In the genomic region with DNA sequence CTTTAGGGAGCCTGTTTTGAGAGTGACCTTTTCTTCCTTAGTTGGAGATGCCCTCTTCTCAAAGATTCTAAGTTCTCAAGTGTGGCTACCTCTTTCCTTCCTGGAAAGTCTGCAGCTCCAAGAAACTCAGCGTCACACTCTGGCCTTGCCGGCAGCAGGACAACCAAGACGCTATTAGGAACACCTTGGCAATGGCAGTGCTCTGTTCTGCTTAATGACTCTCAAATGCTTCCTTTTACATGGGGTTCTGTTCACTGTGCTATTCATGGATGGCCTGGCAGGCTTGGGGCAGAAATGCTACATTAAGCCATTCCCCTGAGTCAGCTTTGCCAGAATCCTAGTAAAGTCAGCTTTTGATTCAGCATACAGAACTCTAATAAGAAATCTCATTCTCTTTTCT, we compare ENCODE assay signal across 29 cellular contexts. TPM values are rescaled to one million over a fixed set of nuclear protein-coding genes. Genes with fewer than 3 reads are reported as not detected.
"Had no signal": no experiment of that assay in that cellular context is flagged by ENCODE, and none has a peak within 500 bp of the region (broad histone marks: within the 10 kb centered on the region; RNA-seq: fewer than 3 reads in every experiment).

No MANE protein-coding gene starts in this region.

- H3K27ac ChIP-seq: lower lobe of right lung, neutrophil, ovary, vagina had no signal

- H3K9me3 ChIP-seq: lower lobe of right lung, neutrophil, ovary, vagina had no signal

- H3K4me1 ChIP-seq: lower lobe of right lung, vagina had no signal

- H3K36me3 ChIP-seq: ovary had no signal

- H3K4me1 Mint-ChIP-seq: activated naive CD8-positive, alpha-beta T cell treated with anti-CD3 and anti-CD28 coated beads for 36 hours; activated T-helper 17 cell treated with anti-CD3 and anti-CD28 coated beads, Interleukin-2, amount 50 U/mL, for 72 hours; natural killer cell; stimulated activated effector memory CD8-positive, alpha-beta T cell treated with anti-CD3 and anti-CD28 coated beads, Interleukin-12 subunit alpha, Interleukin-12 subunit beta, amount 100 ng/mL, for 72 hours; stimulated activated naive CD8-positive, alpha-beta T cell treated with anti-CD3 and anti-CD28 coated beads, Interleukin-15, amount 100 ng/mL, for 72 hours; T-cell had no signal

- FAIRE-seq: frontal cortex, islet of Langerhans, small intestine had no signal

- H3K4me3 ChIP-seq: lower lobe of right lung, ovary, vagina had no signal

- H3K27me3 Mint-ChIP-seq: activated naive CD8-positive, alpha-beta T cell treated with anti-CD3 and anti-CD28 coated beads for 36 hours; activated T-cell treated with anti-CD3 and anti-CD28 coated beads, Interleukin-2, amount 50 U/mL, for 24 hours; activated T-helper 17 cell treated with anti-CD3 and anti-CD28 coated beads, Interleukin-2, amount 50 U/mL, for 72 hours; dendritic cell treated with granulocyte-macrophage colony-stimulating factor and Interleukin-4, amounts not matched to agents 40 ng/mL and 50 ng/mL, for 4 days; stimulated activated naive CD8-positive, alpha-beta T cell treated with anti-CD3 and anti-CD28 coated beads, Interleukin-15, amount 100 ng/mL, for 72 hours; T-cell had no signal

- H3K9me3 Mint-ChIP-seq: activated naive CD8-positive, alpha-beta T cell treated with anti-CD3 and anti-CD28 coated beads for 36 hours; activated T-cell treated with anti-CD3 and anti-CD28 coated beads, Interleukin-2, amount 50 U/mL, for 24 hours; activated T-helper 17 cell treated with anti-CD3 and anti-CD28 coated beads, Interleukin-2, amount 50 U/mL, for 72 hours; dendritic cell treated with granulocyte-macrophage colony-stimulating factor and Interleukin-4, amounts not matched to agents 40 ng/mL and 50 ng/mL, for 4 days; natural killer cell; stimulated activated effector memory CD8-positive, alpha-beta T cell treated with anti-CD3 and anti-CD28 coated beads, Interleukin-12 subunit alpha, Interleukin-12 subunit beta, amount 100 ng/mL, for 72 hours; stimulated activated naive CD8-positive, alpha-beta T cell treated with anti-CD3 and anti-CD28 coated beads, Interleukin-15, amount 100 ng/mL, for 72 hours; T-cell had no signal

- H3K27ac Mint-ChIP-seq: activated naive CD8-positive, alpha-beta T cell treated with anti-CD3 and anti-CD28 coated beads for 36 hours; activated T-cell treated with anti-CD3 and anti-CD28 coated beads, Interleukin-2, amount 50 U/mL, for 24 hours; activated T-helper 17 cell treated with anti-CD3 and anti-CD28 coated beads, Interleukin-2, amount 50 U/mL, for 72 hours; dendritic cell treated with granulocyte-macrophage colony-stimulating factor and Interleukin-4, amounts not matched to agents 40 ng/mL and 50 ng/mL, for 4 days; natural killer cell; stimulated activated effector memory CD8-positive, alpha-beta T cell treated with anti-CD3 and anti-CD28 coated beads, Interleukin-12 subunit alpha, Interleukin-12 subunit beta, amount 100 ng/mL, for 72 hours; T-cell had no signal

- H3K4me3 Mint-ChIP-seq: activated naive CD8-positive, alpha-beta T cell treated with anti-CD3 and anti-CD28 coated beads for 36 hours; activated T-cell treated with anti-CD3 and anti-CD28 coated beads, Interleukin-2, amount 50 U/mL, for 24 hours; activated T-helper 17 cell treated with anti-CD3 and anti-CD28 coated beads, Interleukin-2, amount 50 U/mL, for 72 hours; dendritic cell treated with granulocyte-macrophage colony-stimulating factor and Interleukin-4, amounts not matched to agents 40 ng/mL and 50 ng/mL, for 4 days; natural killer cell; stimulated activated effector memory CD8-positive, alpha-beta T cell treated with anti-CD3 and anti-CD28 coated beads, Interleukin-12 subunit alpha, Interleukin-12 subunit beta, amount 100 ng/mL, for 72 hours; stimulated activated naive CD8-positive, alpha-beta T cell treated with anti-CD3 and anti-CD28 coated beads, Interleukin-15, amount 100 ng/mL, for 72 hours; T-cell had no signal

- DNase-seq: activated CD4-positive, alpha-beta T cell treated with anti-CD3 and anti-CD28 coated beads for 1 hour; activated CD4-positive, alpha-beta T cell treated with anti-CD3 and anti-CD28 coated beads, Interleukin-2, amount 50 U/mL, for 4 hours; activated CD8-positive, alpha-beta memory T cell treated with anti-CD3 and anti-CD28 coated beads for 24 hours; activated CD8-positive, alpha-beta memory T cell treated with anti-CD3 and anti-CD28 coated beads, Interleukin-2, amount 50 U/mL, for 4 hours; activated naive CD4-positive, alpha-beta T cell treated with Interleukin-2 at 50 U/mL for 16 hours; activated naive CD8-positive, alpha-beta T cell treated with anti-CD3 and anti-CD28 coated beads for 36 hours; activated T-cell treated with anti-CD3 and anti-CD28 coated beads, Interleukin-2, amount 50 U/mL, for 24 hours; effector CD4-positive, alpha-beta T cell; left colon; lower lobe of right lung; natural killer cell; ovary; small intestine; stimulated activated CD4-positive, alpha-beta T cell treated with anti-CD3 and anti-CD28 coated beads, Interleukin-2, amount 100 ng/mL, for 24 hours; stimulated activated naive CD8-positive, alpha-beta T cell treated with anti-CD3 and anti-CD28 coated beads, Interleukin-15, amount 100 ng/mL, for 72 hours; T-cell; T-helper 9 cell; trophoblast cell had no signal

RNA-seq across cellular contexts. Expression of a gene that starts 25.9 kb away (rescaled TPM):
- total RNA-seq: cardiac septum, mesenteric fat pad, pulmonary artery endothelial cell had no signal

RNA-seq across cellular contexts. Expression of a gene that starts 41.3 kb away (rescaled TPM):
- total RNA-seq: sciatic nerve, vagina had no signal
